1 cellular context compared by ENCODE assay signal in genomic region chr11:17013548-17014320, GRCh38.
TF ChIP-seq lines count a peak whose summit lies in the region.

No MANE protein-coding gene starts in this region.

TF ChIP-seq in HepG2, 621 proteins besides CTCF, POLR2A, EP300 and RAD21 (continued from another document):
- no peak for TF ChIP-seq SP1 (IDR thresholded peaks at IDR 0.05)
- TF ChIP-seq SP1 (CRISPR knock-in tag; IDR thresholded peaks at IDR 0.05): no peak
- TF ChIP-seq ZBTB34 (CRISPR knock-in tag; IDR thresholded peaks at IDR 0.05): no peak
- no peak for TF ChIP-seq KAT8 (CRISPR knock-in tag; IDR thresholded peaks at IDR 0.05)
- TF ChIP-seq ZNF576 (CRISPR knock-in tag; IDR thresholded peaks at IDR 0.05): no peak
- no peak for TF ChIP-seq ZMYM2 (CRISPR knock-in tag; IDR thresholded peaks at IDR 0.05)
- no peak for TF ChIP-seq MAFK (conservative IDR thresholded peaks at IDR 0.05 in 1 of 2, IDR thresholded peaks at IDR 0.05 in 1 of 2; ENCODE audit: low read length in 2 of 2)
- TF ChIP-seq MBD4 (IDR thresholded peaks at IDR 0.05; ENCODE audit: borderline replicate concordance, low read length): no peak
- TF ChIP-seq ATF7-NPFF (CRISPR knock-in tag; IDR thresholded peaks at IDR 0.05; ENCODE audit: low read depth): no peak; the same call in 1 of the 2 replicates
- 0 out of 2 replicates have a peak, but pooled peaks have one; percentile 35 for TF ChIP-seq PRDM15 (CRISPR knock-in tag; IDR thresholded peaks at IDR 0.05)
- TF ChIP-seq GPBP1L1 (CRISPR knock-in tag; IDR thresholded peaks at IDR 0.05): no peak
- no peak for TF ChIP-seq POLR2AphosphoS5 (IDR thresholded peaks at IDR 0.05; ENCODE audit: low read depth, low read length)
- TF ChIP-seq AKNA (CRISPR knock-in tag; IDR thresholded peaks at IDR 0.05; ENCODE audit: borderline replicate concordance): no peak
- no peak; the same call in 1 of the 2 replicates for TF ChIP-seq HOXA3 (CRISPR knock-in tag; IDR thresholded peaks at IDR 0.05)
- no peak for TF ChIP-seq GLI4 (CRISPR knock-in tag; IDR thresholded peaks at IDR 0.05; ENCODE audit: borderline replicate concordance)
- no peak for TF ChIP-seq FLYWCH1 (CRISPR knock-in tag; IDR thresholded peaks at IDR 0.05)
- TF ChIP-seq U2AF2 (IDR thresholded peaks at IDR 0.05; ENCODE audit: low read depth, low read length): no peak
- no peak for TF ChIP-seq THYN1 (CRISPR knock-in tag; IDR thresholded peaks at IDR 0.05; ENCODE audit: borderline replicate concordance, low read depth)
- TF ChIP-seq ZNF687 (CRISPR knock-in tag; IDR thresholded peaks at IDR 0.05): peak; percentile 75
- 0 out of 2 replicates have a peak, but pooled peaks have one; percentile 10 for TF ChIP-seq ZNF331 (CRISPR knock-in tag; IDR thresholded peaks at IDR 0.05)
- no peak for TF ChIP-seq LCORL (IDR thresholded peaks at IDR 0.05)
- no peak for TF ChIP-seq LCORL (CRISPR knock-in tag; IDR thresholded peaks at IDR 0.05)
- TF ChIP-seq AHDC1 (CRISPR knock-in tag; IDR thresholded peaks at IDR 0.05; ENCODE audit: borderline replicate concordance): no peak
- 0 out of 2 replicates have a peak, but pooled peaks have one; percentile 35 for TF ChIP-seq ZBTB43 (CRISPR knock-in tag; conservative IDR thresholded peaks at IDR 0.05)
- no peak for TF ChIP-seq REXO4 (CRISPR knock-in tag; IDR thresholded peaks at IDR 0.05; ENCODE audit: borderline replicate concordance)
- TF ChIP-seq KDM5A (IDR thresholded peaks at IDR 0.05; ENCODE audit: borderline replicate concordance, low read length): no peak
- 0 out of 2 replicates have a peak, but pooled peaks have one; percentile 12 for TF ChIP-seq ZNF605 (CRISPR knock-in tag; IDR thresholded peaks at IDR 0.05)
- TF ChIP-seq E2F1 (CRISPR knock-in tag; IDR thresholded peaks at IDR 0.05): no peak
